ENCODE assay signal across 14 cellular contexts in the genomic region with DNA sequence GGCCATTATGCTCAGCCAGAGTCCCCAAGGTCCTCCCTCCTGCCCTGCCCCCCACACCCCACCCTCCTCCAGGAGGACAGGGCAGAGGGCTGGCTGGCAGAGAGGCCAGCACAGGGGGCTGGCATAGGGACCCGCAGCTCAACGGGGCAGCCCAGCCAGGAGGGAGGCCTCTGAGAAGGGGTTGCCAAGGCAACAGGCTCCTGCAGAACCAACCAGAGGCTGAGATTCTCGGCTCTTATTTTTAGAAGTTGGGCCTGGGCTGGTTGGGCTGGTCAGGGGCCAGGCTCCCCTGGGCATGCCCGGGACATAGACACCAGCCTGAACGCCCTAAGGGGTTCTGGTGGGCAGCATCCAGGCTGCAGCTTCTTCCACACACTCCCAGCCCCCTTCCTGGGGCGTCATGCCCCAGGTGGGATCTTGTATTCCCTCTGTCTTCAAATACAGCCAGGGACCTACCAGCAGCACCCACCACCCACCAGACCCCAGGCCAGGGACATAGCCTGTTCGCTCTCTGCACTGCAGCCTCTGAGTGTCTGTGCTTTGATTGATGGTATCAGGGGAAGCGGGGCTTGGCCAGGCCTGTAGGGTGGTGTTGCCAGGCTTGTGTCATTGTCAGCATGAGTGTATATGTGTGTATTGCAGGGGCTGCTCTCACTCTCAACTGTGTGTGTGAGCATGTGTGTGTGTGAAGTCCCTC. TPM values are rescaled to one million over a fixed set of nuclear protein-coding genes. Genes with fewer than 3 reads are reported as not detected.
DNase-seq lines count a peak whose midpoint lies in the region; ATAC-seq and TF ChIP-seq lines count a peak whose summit lies in the region.
"Had no signal": no experiment of that assay in that cellular context is flagged by ENCODE, and none has a peak within 500 bp of the region (broad histone marks: within the 10 kb centered on the region; RNA-seq: fewer than 3 reads in every experiment).

No MANE protein-coding gene starts in this region.

- no peaks in the 10 kb centered on the region for H3K36me3 Mint-ChIP-seq in neural crest cell (ENCODE audit: low read depth)

- no peak overlapping the region for H2BK12ac ChIP-seq in trophoblast cell (ENCODE audit: low read length)

- TF ChIP-seq EP300 in gastroesophageal sphincter (IDR thresholded peaks at IDR 0.05) = no peak

- peaks cover 0 to 20% (median 10%) of the 10 kb centered on the region in 3 donors for H3K4me1 ChIP-seq in gastroesophageal sphincter
- no peaks in the 10 kb centered on the region for H3K4me1 ChIP-seq in trophoblast cell (ENCODE audit: control insufficient read depth in 1 of 2, insufficient read depth in 2 of 2, low read length in 2 of 2)
- H3K4me1 ChIP-seq: upper lobe of right lung had no signal

- no peak overlapping the region for H3K14ac ChIP-seq in trophoblast cell (ENCODE audit: low read length)

- H3K27me3 ChIP-seq in H7 (ENCODE audit: control insufficient read depth, insufficient read depth, low read length) = no peaks in the 10 kb centered on the region
- H3K27me3 ChIP-seq in gastroesophageal sphincter = peaks cover 20% of the 10 kb centered on the region
- H3K27me3 ChIP-seq in trophoblast cell (ENCODE audit: insufficient read depth, low read length) = no peaks in the 10 kb centered on the region

- no CpG with 5 or more reads among the region's 8 CpGs for WGBS in gastroesophageal sphincter (ENCODE audit: low coverage in 1 of 2), 2 donors
- WGBS in trophoblast cell (ENCODE audit: extremely low coverage, insufficient coverage, insufficient read length) = no CpG with 5 or more reads among the region's 8 CpGs

- no peak overlapping the region for H3K4ac ChIP-seq in trophoblast cell (ENCODE audit: low read depth, low read length)

- no peaks in the 10 kb centered on the region for H3K79me2 ChIP-seq in trophoblast cell (ENCODE audit: control insufficient read depth, insufficient read depth, low read length, poor library complexity)

- H4K91ac ChIP-seq in trophoblast cell (ENCODE audit: low read depth, low read length) = no peak overlapping the region

- H2BK120ac ChIP-seq in trophoblast cell (ENCODE audit: insufficient read depth, low read length, poor library complexity) = no peak overlapping the region

- no peak overlapping the region for H3K4me3 ChIP-seq in H7 (ENCODE audit: insufficient read depth, low read depth, low read length)
- no peak overlapping the region for H3K4me3 ChIP-seq in gastroesophageal sphincter
- no peak overlapping the region for H3K4me3 ChIP-seq in trophoblast cell (ENCODE audit: low read depth, low read length)
- H3K4me3 ChIP-seq: upper lobe of right lung had no signal

- H3K27ac Mint-ChIP-seq in neural crest cell (ENCODE audit: unreplicated experiment) = no peak overlapping the region
- no peak overlapping the region for H3K27ac Mint-ChIP-seq in stimulated activated naive CD8-positive, alpha-beta T cell treated with anti-CD3 and anti-CD28 coated beads, Interleukin-15, amount 100 ng/mL, for 72 hours
- H3K27ac Mint-ChIP-seq: activated CD4-positive, alpha-beta T cell treated with anti-CD3 and anti-CD28 coated beads for 36 hours; progenitor cell of endocrine pancreas had no signal

- H3K4me1 Mint-ChIP-seq in neural crest cell = peaks cover 47% of the 10 kb centered on the region
- peaks cover 6% of the 10 kb centered on the region for H3K4me1 Mint-ChIP-seq in stimulated activated naive CD8-positive, alpha-beta T cell treated with anti-CD3 and anti-CD28 coated beads, Interleukin-15, amount 100 ng/mL, for 72 hours
- H3K4me1 Mint-ChIP-seq: activated CD4-positive, alpha-beta T cell treated with anti-CD3 and anti-CD28 coated beads for 36 hours had no signal

- H4K12ac ChIP-seq in trophoblast cell (ENCODE audit: low read depth, low read length) = no peak overlapping the region

- H3K79me1 ChIP-seq in trophoblast cell (ENCODE audit: low read length) = no peaks in the 10 kb centered on the region

- DNase-seq in H7 = peak; percentile 84
- peak; percentile 54 for DNase-seq in SK-N-DZ (ENCODE audit: low spot score)
- no peak for DNase-seq in neural crest cell (ENCODE audit: low read depth, low spot score)
- DNase-seq in trophoblast cell = no peak
- DNase-seq in stimulated activated naive CD8-positive, alpha-beta T cell treated with anti-CD3 and anti-CD28 coated beads, Interleukin-15, amount 100 ng/mL, for 72 hours = no peak
- no peak for DNase-seq in iPS-NIHi7 (ENCODE audit: extremely low spot score)
- DNase-seq in NK-92 (lab: John Stamatoyannopoulos, UW; ENCODE audit: unreplicated experiment) = no peak
- DNase-seq: activated CD4-positive, alpha-beta T cell treated with anti-CD3 and anti-CD28 coated beads for 36 hours; PC-3 had no signal

- H3K9me3 ChIP-seq in gastroesophageal sphincter (no peaks in the 10 kb centered on the region), trophoblast cell (ENCODE audit: insufficient read depth, low read depth, low read length) (no peaks in the 10 kb centered on the region)
- H3K9me3 ChIP-seq: upper lobe of right lung had no signal

- TF ChIP-seq CTCF in gastroesophageal sphincter (IDR thresholded peaks at IDR 0.05) = no peak
- TF ChIP-seq CTCF in neural crest cell (conservative IDR thresholded peaks at IDR 0.05) = no peak

- no peak overlapping the region for H2AK5ac ChIP-seq in trophoblast cell (ENCODE audit: low read length)

- no peak overlapping the region for H4K8ac ChIP-seq in trophoblast cell (ENCODE audit: low read depth, low read length)

- no peak overlapping the region for H2AFZ ChIP-seq in trophoblast cell (ENCODE audit: insufficient read depth, low read length, poor library complexity)

- no peak for TF ChIP-seq POLR2A in gastroesophageal sphincter (IDR thresholded peaks at IDR 0.05)

- no peak overlapping the region for H2BK5ac ChIP-seq in trophoblast cell (ENCODE audit: low read depth, low read length, poor library complexity)

- H3K27me3 Mint-ChIP-seq in neural crest cell (ENCODE audit: low read depth) = peaks cover 4% of the 10 kb centered on the region
- peaks cover 9% of the 10 kb centered on the region for H3K27me3 Mint-ChIP-seq in stimulated activated naive CD8-positive, alpha-beta T cell treated with anti-CD3 and anti-CD28 coated beads, Interleukin-15, amount 100 ng/mL, for 72 hours
- H3K27me3 Mint-ChIP-seq: activated CD4-positive, alpha-beta T cell treated with anti-CD3 and anti-CD28 coated beads for 36 hours had no signal

- H3K27ac ChIP-seq in gastroesophageal sphincter (no peak overlapping the region), trophoblast cell (ENCODE audit: low read depth, low read length) (no peak overlapping the region)
- H3K27ac ChIP-seq: upper lobe of right lung had no signal

- H3K9ac ChIP-seq in trophoblast cell (ENCODE audit: low read length) = no peak overlapping the region

- H3K4me2 ChIP-seq in trophoblast cell (ENCODE audit: low read length) = no peak overlapping the region

- no peaks in the 10 kb centered on the region for H3K36me3 ChIP-seq in H7 (replicated peaks; ENCODE audit: control insufficient read depth, insufficient read depth, low read length)
- H3K36me3 ChIP-seq in gastroesophageal sphincter = no peaks in the 10 kb centered on the region
- no peaks in the 10 kb centered on the region for H3K36me3 ChIP-seq in trophoblast cell (ENCODE audit: control insufficient read depth in 1 of 2, insufficient read depth in 2 of 2, low read length in 2 of 2)
- H3K36me3 ChIP-seq: upper lobe of right lung had no signal

- peak; percentile 33 for ATAC-seq in gastroesophageal sphincter
- ATAC-seq in stimulated activated naive CD8-positive, alpha-beta T cell treated with anti-CD3 and anti-CD28 coated beads, Interleukin-15, amount 100 ng/mL, for 72 hours = no peak
- ATAC-seq: PC-3 had no signal

- no peak overlapping the region for H3K18ac ChIP-seq in trophoblast cell (ENCODE audit: low read length)

- H3K4me3 Mint-ChIP-seq in neural crest cell = peak overlapping the region; percentile 47
- no peak overlapping the region for H3K4me3 Mint-ChIP-seq in stimulated activated naive CD8-positive, alpha-beta T cell treated with anti-CD3 and anti-CD28 coated beads, Interleukin-15, amount 100 ng/mL, for 72 hours
- H3K4me3 Mint-ChIP-seq: activated CD4-positive, alpha-beta T cell treated with anti-CD3 and anti-CD28 coated beads for 36 hours; dendritic cell treated with granulocyte-macrophage colony-stimulating factor and Interleukin-4, amounts not matched to agents 40 ng/mL and 50 ng/mL, for 4 days had no signal

- no peaks in the 10 kb centered on the region for H3K9me3 Mint-ChIP-seq in neural crest cell
- no peaks in the 10 kb centered on the region for H3K9me3 Mint-ChIP-seq in stimulated activated naive CD8-positive, alpha-beta T cell treated with anti-CD3 and anti-CD28 coated beads, Interleukin-15, amount 100 ng/mL, for 72 hours
- H3K9me3 Mint-ChIP-seq: dendritic cell treated with granulocyte-macrophage colony-stimulating factor and Interleukin-4, amounts not matched to agents 40 ng/mL and 50 ng/mL, for 4 days had no signal

- H3K23ac ChIP-seq in trophoblast cell (ENCODE audit: low read length) = no peak overlapping the region

RNA-seq across cellular contexts. Expression of a gene that starts 18.1 kb away (rescaled TPM):
- 28.0 and 39.8 TPM in 2 replicates for total RNA-seq in H7 (2014; rRNA removed; shearing (Covaris generic))
- polyA plus RNA-seq in SK-N-DZ (2014; cell fraction: cytosol; rRNA removed) = 4.5 and 6.9 TPM in 2 replicates
- polyA plus RNA-seq in SK-N-DZ (2014; cell fraction: nucleus; rRNA removed) = 15.5 and 24.3 TPM in 2 replicates
- total RNA-seq in gastroesophageal sphincter (1 to 10 TPM; 1.7 to 6.0 (median 3.2) TPM), neural crest cell (17.8 and 18.8 TPM in 2 replicates)
- 9.6 and 10.2 TPM in 2 replicates for polyA plus RNA-seq in trophoblast cell (2013)

RNA-seq across cellular contexts. Expression of a gene that starts 33.6 kb away (rescaled TPM):
- total RNA-seq in H7 (2014; rRNA removed; shearing (Covaris generic)) = 1.8 and 3.5 TPM in 2 replicates
- 0.03 TPM in 1 of 2 replicates, not detected in the other for polyA plus RNA-seq in SK-N-DZ (2014; cell fraction: cytosol; rRNA removed)
- not detected in 2 replicates for polyA plus RNA-seq in SK-N-DZ (2014; cell fraction: nucleus; rRNA removed)
- total RNA-seq in gastroesophageal sphincter = 1 to 10 TPM in 2 of 4 donors, under 1 TPM in 1, not detected in 1; 0.27 to 1.6 (median 1.3) TPM
- 0.56 and 0.61 TPM in 2 replicates for total RNA-seq in neural crest cell
- polyA plus RNA-seq in trophoblast cell (2013) = 0.83 and 0.87 TPM in 2 replicates
- total RNA-seq: T-helper 1 cell treated with Interleukin-12 subunit alpha and Interleukin-12 subunit beta and Interleukin-4 antibody, amounts not matched to agents 30 ng/mL and 1 ng/mL, for 36 hours had no signal

Comparison
In these comparisons a context has a peak if more than half of its experiments do, and no peak if none do; other contexts are left out.
1. DNase-seq: peak in H7 (single experiment) and SK-N-DZ (single experiment); none in neural crest cell (single experiment), trophoblast cell (0 of 2), stimulated activated naive CD8-positive, alpha-beta T cell treated with anti-CD3 and anti-CD28 coated beads, Interleukin-15, amount 100 ng/mL, for 72 hours (0 of 2), iPS-NIHi7 (single experiment) and NK-92 (single experiment).